ENCODE assay signal across 2 cellular contexts in genomic region chr1:16648756-16649155, GRCh38. TPM values are rescaled to one million over a fixed set of nuclear protein-coding genes. Genes with fewer than 3 reads are reported as not detected.
"Had no signal": no experiment of that assay in that cellular context is flagged by ENCODE, and none has a peak within 500 bp of the region (broad histone marks: within the 10 kb centered on the region; RNA-seq: fewer than 3 reads in every experiment).

No MANE protein-coding gene starts in this region.

RNA-seq across cellular contexts. Expression of gene RNU1-3, which starts 18.0 kb away (rescaled TPM):
- total RNA-seq: myocyte, right atrium auricular region had no signal
